1 cellular context compared by ENCODE assay signal in the genomic region with DNA sequence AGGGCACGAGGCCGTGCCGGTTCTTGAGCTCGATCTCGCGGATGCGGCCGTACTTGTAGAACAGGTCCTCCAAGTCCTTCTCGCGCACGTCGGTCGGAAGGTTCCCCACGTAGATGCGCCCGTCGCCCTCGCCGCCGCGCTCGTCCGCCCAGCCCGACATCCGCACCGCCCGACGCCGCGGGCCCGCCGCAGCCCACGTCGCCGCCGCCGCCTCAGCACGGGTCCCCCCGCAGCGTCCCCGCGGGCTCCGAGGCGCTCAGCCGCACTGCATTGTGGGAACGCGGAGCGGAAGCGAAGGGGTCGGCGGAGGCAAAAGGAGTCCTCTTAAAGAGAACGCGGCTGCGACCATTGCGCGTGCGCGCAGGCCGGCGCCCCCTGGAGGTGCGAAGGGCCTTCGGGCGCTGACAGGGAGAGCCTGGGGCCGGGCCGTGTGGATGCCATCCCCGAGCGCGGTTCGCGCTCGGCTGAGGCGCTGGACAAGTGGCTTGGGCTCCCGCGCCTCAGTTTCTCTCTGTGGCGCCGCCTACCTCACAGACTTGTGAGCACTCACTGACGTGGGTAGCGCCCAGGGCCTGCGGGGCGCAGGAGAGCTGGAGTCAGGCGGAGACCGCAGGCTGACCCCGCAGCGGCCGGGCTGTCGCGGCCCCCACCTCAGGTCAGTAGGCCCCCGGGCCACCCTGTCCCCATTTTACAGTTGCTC.
TF ChIP-seq lines count a peak whose summit lies in the region.

A gene with protein sequence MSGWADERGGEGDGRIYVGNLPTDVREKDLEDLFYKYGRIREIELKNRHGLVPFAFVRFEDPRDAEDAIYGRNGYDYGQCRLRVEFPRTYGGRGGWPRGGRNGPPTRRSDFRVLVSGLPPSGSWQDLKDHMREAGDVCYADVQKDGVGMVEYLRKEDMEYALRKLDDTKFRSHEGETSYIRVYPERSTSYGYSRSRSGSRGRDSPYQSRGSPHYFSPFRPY (minus strand): TSS at position 299 of the 700 bp plus-strand sequence. CDS start 139 bp downstream, at position 160.

TF ChIP-seq in WTC11, 78 proteins besides CTCF, POLR2A, EP300 and RAD21 (continued from another document):
- 0 out of 2 replicates have a peak, but pooled peaks have one; percentile 9 for TF ChIP-seq ZNF317 (CRISPR knock-in tag; IDR thresholded peaks at IDR 0.05; ENCODE audit: borderline replicate concordance, low read depth)
- TF ChIP-seq MAX (CRISPR knock-in tag; IDR thresholded peaks at IDR 0.05) = peak; percentile 82
- TF ChIP-seq ETV6 (CRISPR knock-in tag; IDR thresholded peaks at IDR 0.05) = peak; percentile 10; the same call in 1 of the 2 replicates
- peak; percentile 93; the same call in 1 of the 2 replicates for TF ChIP-seq NR3C1 (CRISPR knock-in tag; conservative IDR thresholded peaks at IDR 0.05; ENCODE audit: low read depth)
- peak; percentile 58; the same call in 1 of the 2 replicates for TF ChIP-seq FOXP4 (CRISPR knock-in tag; IDR thresholded peaks at IDR 0.05)
- peak; percentile 19; the same call in 1 of the 2 replicates for TF ChIP-seq GABPB1 (CRISPR knock-in tag; IDR thresholded peaks at IDR 0.05)
- TF ChIP-seq ZNF423 (CRISPR knock-in tag; IDR thresholded peaks at IDR 0.05) = peak; percentile 63; the same call in 1 of the 2 replicates
- TF ChIP-seq SP1 (CRISPR knock-in tag; conservative IDR thresholded peaks at IDR 0.05) = peak; percentile 57
- TF ChIP-seq, protein P1, sequence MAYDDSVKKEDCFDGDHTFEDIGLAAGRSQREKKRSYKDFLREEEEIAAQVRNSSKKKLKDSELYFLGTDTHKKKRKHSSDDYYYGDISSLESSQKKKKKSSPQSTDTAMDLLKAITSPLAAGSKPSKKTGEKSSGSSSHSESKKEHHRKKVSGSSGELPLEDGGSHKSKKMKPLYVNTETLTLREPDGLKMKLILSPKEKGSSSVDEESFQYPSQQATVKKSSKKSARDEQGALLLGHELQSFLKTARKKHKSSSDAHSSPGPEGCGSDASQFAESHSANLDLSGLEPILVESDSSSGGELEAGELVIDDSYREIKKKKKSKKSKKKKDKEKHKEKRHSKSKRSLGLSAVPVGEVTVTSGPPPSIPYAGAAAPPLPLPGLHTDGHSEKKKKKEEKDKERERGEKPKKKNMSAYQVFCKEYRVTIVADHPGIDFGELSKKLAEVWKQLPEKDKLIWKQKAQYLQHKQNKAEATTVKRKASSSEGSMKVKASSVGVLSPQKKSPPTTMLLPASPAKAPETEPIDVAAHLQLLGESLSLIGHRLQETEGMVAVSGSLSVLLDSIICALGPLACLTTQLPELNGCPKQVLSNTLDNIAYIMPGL (CRISPR knock-in tag; IDR thresholded peaks at IDR 0.05) = peak; percentile 92
- TF ChIP-seq CBFB (CRISPR knock-in tag; IDR thresholded peaks at IDR 0.05; ENCODE audit: low read depth) = peak; percentile 90
- TF ChIP-seq STAT6 (CRISPR knock-in tag; conservative IDR thresholded peaks at IDR 0.05; ENCODE audit: low read depth) = peak; percentile 96
- peak; percentile 63; the same call in 1 of the 2 replicates for TF ChIP-seq ZBTB21 (CRISPR knock-in tag; IDR thresholded peaks at IDR 0.05; ENCODE audit: borderline replicate concordance)
- TF ChIP-seq JAZF1 (CRISPR knock-in tag; IDR thresholded peaks at IDR 0.05) = no peak
- peak; percentile 80; the same call in 1 of the 2 replicates for TF ChIP-seq FOXP1 (CRISPR knock-in tag; IDR thresholded peaks at IDR 0.05; ENCODE audit: borderline replicate concordance)
- no peak for TF ChIP-seq OVOL2 (CRISPR knock-in tag; IDR thresholded peaks at IDR 0.05; ENCODE audit: borderline replicate concordance)
